1 cellular context compared by ENCODE assay signal in genomic region chr7:105916603-105917002, GRCh38.
TF ChIP-seq lines count a peak whose summit lies in the region.

No MANE protein-coding gene starts in this region.

TF ChIP-seq in SK-N-SH treated with all-trans-retinoic acid at 6 μM for 48 hours, 23 proteins besides CTCF, POLR2A, EP300 and RAD21 (continued from another document):
- TF ChIP-seq, protein P1, sequence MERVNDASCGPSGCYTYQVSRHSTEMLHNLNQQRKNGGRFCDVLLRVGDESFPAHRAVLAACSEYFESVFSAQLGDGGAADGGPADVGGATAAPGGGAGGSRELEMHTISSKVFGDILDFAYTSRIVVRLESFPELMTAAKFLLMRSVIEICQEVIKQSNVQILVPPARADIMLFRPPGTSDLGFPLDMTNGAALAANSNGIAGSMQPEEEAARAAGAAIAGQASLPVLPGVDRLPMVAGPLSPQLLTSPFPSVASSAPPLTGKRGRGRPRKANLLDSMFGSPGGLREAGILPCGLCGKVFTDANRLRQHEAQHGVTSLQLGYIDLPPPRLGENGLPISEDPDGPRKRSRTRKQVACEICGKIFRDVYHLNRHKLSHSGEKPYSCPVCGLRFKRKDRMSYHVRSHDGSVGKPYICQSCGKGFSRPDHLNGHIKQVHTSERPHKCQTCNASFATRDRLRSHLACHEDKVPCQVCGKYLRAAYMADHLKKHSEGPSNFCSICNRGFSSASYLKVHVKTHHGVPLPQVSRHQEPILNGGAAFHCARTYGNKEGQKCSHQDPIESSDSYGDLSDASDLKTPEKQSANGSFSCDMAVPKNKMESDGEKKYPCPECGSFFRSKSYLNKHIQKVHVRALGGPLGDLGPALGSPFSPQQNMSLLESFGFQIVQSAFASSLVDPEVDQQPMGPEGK (CRISPR knock-in tag; IDR thresholded peaks at IDR 0.05; ENCODE audit: borderline replicate concordance), result no peak
- no peak for TF ChIP-seq ESRRG (CRISPR knock-in tag; IDR thresholded peaks at IDR 0.05)
- TF ChIP-seq ZFP30 (CRISPR knock-in tag; IDR thresholded peaks at IDR 0.05), result no peak
- TF ChIP-seq ISL1 (CRISPR knock-in tag; IDR thresholded peaks at IDR 0.05), result no peak
- TF ChIP-seq PPARA (CRISPR knock-in tag; IDR thresholded peaks at IDR 0.05; ENCODE audit: borderline replicate concordance), result no peak
- TF ChIP-seq OSR1 (CRISPR knock-in tag; IDR thresholded peaks at IDR 0.05), result no peak
- TF ChIP-seq TCF4 (CRISPR knock-in tag; IDR thresholded peaks at IDR 0.05; ENCODE audit: borderline replicate concordance), result no peak
